ENCODE assay signal across 19 cellular contexts in genomic region chr3:129286081-129286480, GRCh38.
"Had no signal": no experiment of that assay in that cellular context is flagged by ENCODE, and none has a peak within 500 bp of the region (broad histone marks: within the 10 kb centered on the region; RNA-seq: fewer than 3 reads in every experiment).

No MANE protein-coding gene starts in this region.

- ATAC-seq: activated CD4-positive, alpha-beta T cell treated with anti-CD3 and anti-CD28 coated beads for 36 hours; left lung; naive thymus-derived CD8-positive, alpha-beta T cell; pancreas; stimulated activated memory B cell treated with anti-CD40 and anti-IgM and Interleukin-4, amounts not matched to agents 10 μg/mL and 1 μg/mL and 100 μg/mL, for 72 hours had no signal

- H3K27ac Mint-ChIP-seq: activated CD4-positive, alpha-beta T cell treated with anti-CD3 and anti-CD28 coated beads for 36 hours; activated naive CD4-positive, alpha-beta T cell treated with anti-CD3 and anti-CD28 coated beads for 36 hours; activated T-helper 2 cell treated with anti-CD3 and anti-CD28 coated beads, Interferon-gamma antibody, Interleukin-2, Interleukin-4, amounts not matched to agents 10 μg/mL and 5 μg/mL and 100 μg/mL, durations not matched to agents 14 hours and 24 hours and 36 hours; endodermal cell; stimulated activated memory B cell treated with anti-CD40 and anti-IgM and Interleukin-4, amounts not matched to agents 10 μg/mL and 1 μg/mL and 100 μg/mL, for 72 hours had no signal

- H3K27ac ChIP-seq: dorsolateral prefrontal cortex, left lung, pancreas, tibial artery, uterus, VCaP had no signal

- H3K27me3 ChIP-seq: dorsolateral prefrontal cortex, left lung, pancreas, tibial artery, uterus had no signal

- H3K9me3 Mint-ChIP-seq: activated naive CD4-positive, alpha-beta T cell treated with anti-CD3 and anti-CD28 coated beads for 36 hours; activated T-helper 2 cell treated with anti-CD3 and anti-CD28 coated beads, Interferon-gamma antibody, Interleukin-2, Interleukin-4, amounts not matched to agents 10 μg/mL and 5 μg/mL and 100 μg/mL, durations not matched to agents 14 hours and 24 hours and 36 hours; endodermal cell; naive thymus-derived CD8-positive, alpha-beta T cell; stimulated activated memory B cell treated with anti-CD40 and anti-IgM and Interleukin-4, amounts not matched to agents 10 μg/mL and 1 μg/mL and 100 μg/mL, for 72 hours had no signal

- DNase-seq: activated CD4-positive, alpha-beta T cell treated with anti-CD3 and anti-CD28 coated beads for 36 hours; activated CD8-positive, alpha-beta memory T cell treated with anti-CD3 and anti-CD28 coated beads for 24 hours; activated naive CD4-positive, alpha-beta T cell treated with anti-CD3 and anti-CD28 coated beads for 36 hours; amniotic stem cell; dorsolateral prefrontal cortex; endodermal cell; erythroblast; hippocampal formation; kidney; left lung; mammary epithelial cell; naive thymus-derived CD8-positive, alpha-beta T cell; pancreas; T-helper 1 cell; tibial artery; uterus had no signal

- H3K36me3 ChIP-seq: uterus had no signal

- H3K4me3 Mint-ChIP-seq: activated CD4-positive, alpha-beta T cell treated with anti-CD3 and anti-CD28 coated beads for 36 hours; activated naive CD4-positive, alpha-beta T cell treated with anti-CD3 and anti-CD28 coated beads for 36 hours; endodermal cell; naive thymus-derived CD8-positive, alpha-beta T cell; stimulated activated memory B cell treated with anti-CD40 and anti-IgM and Interleukin-4, amounts not matched to agents 10 μg/mL and 1 μg/mL and 100 μg/mL, for 72 hours had no signal

- H3K4me1 Mint-ChIP-seq: endodermal cell had no signal

- H3K4me1 ChIP-seq: pancreas, uterus had no signal

- H3K9me3 ChIP-seq: left lung, pancreas, tibial artery, uterus had no signal

- H3K4me3 ChIP-seq: dorsolateral prefrontal cortex, left lung, pancreas, tibial artery, uterus had no signal

- H3K27me3 Mint-ChIP-seq: activated CD4-positive, alpha-beta T cell treated with anti-CD3 and anti-CD28 coated beads for 36 hours; naive thymus-derived CD8-positive, alpha-beta T cell had no signal
